21 cellular contexts compared by ENCODE assay signal in the genomic region with DNA sequence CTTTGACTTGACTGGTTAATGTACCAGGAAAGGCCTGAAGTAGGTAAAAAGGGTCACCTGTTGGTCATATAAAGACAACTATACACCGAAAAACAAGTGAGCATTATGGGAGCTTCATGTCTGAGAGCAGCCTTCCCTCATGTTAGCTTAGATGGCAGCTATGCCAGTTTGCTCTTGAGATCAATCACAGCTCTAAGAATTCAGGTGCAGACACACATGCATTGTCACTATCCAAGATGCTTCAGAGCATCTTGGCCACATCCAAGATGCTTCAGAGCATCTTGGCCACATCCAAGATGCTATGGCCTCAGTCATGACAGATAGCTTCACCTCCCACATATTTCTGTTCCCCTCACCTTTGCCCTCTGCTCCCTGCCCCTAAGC. TPM values are rescaled to one million over a fixed set of nuclear protein-coding genes. Genes with fewer than 3 reads are reported as not detected.
DNase-seq lines count a peak whose midpoint lies in the region; ATAC-seq and TF ChIP-seq lines count a peak whose summit lies in the region.
"Had no signal": no experiment of that assay in that cellular context is flagged by ENCODE, and none has a peak within 500 bp of the region (broad histone marks: within the 10 kb centered on the region; RNA-seq: fewer than 3 reads in every experiment).

No MANE protein-coding gene starts in this region.

- DNase-seq in stimulated activated naive CD8-positive, alpha-beta T cell treated with anti-CD3 and anti-CD28 coated beads, Interleukin-15, Interleukin-2, amounts not matched to agents 100 U/mL and 50 U/mL, for 24 hours, result no peak
- no peak for DNase-seq in activated T-helper 1 cell treated with anti-CD3 and anti-CD28 coated beads, Interleukin-12 subunit alpha, Interleukin-12 subunit beta, Interleukin-2, Interleukin-4 antibody, amounts not matched to agents 30 ng/mL and 10 ng/mL and 1 ng/mL, durations not matched to agents 14 hours and 24 hours and 36 hours (ENCODE audit: low spot score)
- DNase-seq in memory B cell (ENCODE audit: low spot score in 2 of 2) (no peak), SW480 (ENCODE audit: low spot score) (no peak), Kasumi-1 (lab: John Stamatoyannopoulos, UW) (no peak), GM20000 (ENCODE audit: low spot score) (no peak)
- DNase-seq: activated T-cell treated with anti-CD3 and anti-CD28 coated beads, Interleukin-2, amount 50 U/mL, for 1 hour; anterior cingulate cortex; effector CD8-positive, alpha-beta T cell; glutamatergic neuron; GM23248; KG1; left lung; NCI-H1930; occipital lobe; SK-N-SH had no signal

- peak overlapping the region; percentile 98 for H3K27ac Mint-ChIP-seq in stimulated activated naive CD8-positive, alpha-beta T cell treated with anti-CD3 and anti-CD28 coated beads, Interleukin-15, Interleukin-2, amounts not matched to agents 100 ng/mL and 50 ng/mL, for 24 hours
- peak overlapping the region; percentile 92 for H3K27ac Mint-ChIP-seq in activated T-helper 1 cell treated with anti-CD3 and anti-CD28 coated beads, Interleukin-12 subunit alpha, Interleukin-12 subunit beta, Interleukin-2, Interleukin-4 antibody, amounts not matched to agents 30 ng/mL and 10 ng/mL and 1 ng/mL, durations not matched to agents 14 hours and 24 hours and 36 hours
- H3K27ac Mint-ChIP-seq in memory B cell, result peak overlapping the region; percentile 35

- H3K36me3 Mint-ChIP-seq in stimulated activated naive CD8-positive, alpha-beta T cell treated with anti-CD3 and anti-CD28 coated beads, Interleukin-15, Interleukin-2, amounts not matched to agents 100 ng/mL and 50 ng/mL, for 24 hours (ENCODE audit: low read depth), result peaks cover 52% of the 10 kb centered on the region
- peaks cover 20% of the 10 kb centered on the region for H3K36me3 Mint-ChIP-seq in activated T-helper 1 cell treated with anti-CD3 and anti-CD28 coated beads, Interleukin-12 subunit alpha, Interleukin-12 subunit beta, Interleukin-2, Interleukin-4 antibody, amounts not matched to agents 30 ng/mL and 10 ng/mL and 1 ng/mL, durations not matched to agents 14 hours and 24 hours and 36 hours (ENCODE audit: low read depth)
- peaks cover 10% of the 10 kb centered on the region for H3K36me3 Mint-ChIP-seq in memory B cell

- no peaks in the 10 kb centered on the region for H3K27me3 Mint-ChIP-seq in stimulated activated naive CD8-positive, alpha-beta T cell treated with anti-CD3 and anti-CD28 coated beads, Interleukin-15, Interleukin-2, amounts not matched to agents 100 ng/mL and 50 ng/mL, for 24 hours
- no peaks in the 10 kb centered on the region for H3K27me3 Mint-ChIP-seq in activated T-helper 1 cell treated with anti-CD3 and anti-CD28 coated beads, Interleukin-12 subunit alpha, Interleukin-12 subunit beta, Interleukin-2, Interleukin-4 antibody, amounts not matched to agents 30 ng/mL and 10 ng/mL and 1 ng/mL, durations not matched to agents 14 hours and 24 hours and 36 hours (ENCODE audit: insufficient read depth)
- no peaks in the 10 kb centered on the region for H3K27me3 Mint-ChIP-seq in memory B cell

- peaks cover 39% of the 10 kb centered on the region for H3K4me1 Mint-ChIP-seq in stimulated activated naive CD8-positive, alpha-beta T cell treated with anti-CD3 and anti-CD28 coated beads, Interleukin-15, Interleukin-2, amounts not matched to agents 100 ng/mL and 50 ng/mL, for 24 hours (ENCODE audit: low read depth)
- peaks cover 59% of the 10 kb centered on the region for H3K4me1 Mint-ChIP-seq in activated T-helper 1 cell treated with anti-CD3 and anti-CD28 coated beads, Interleukin-12 subunit alpha, Interleukin-12 subunit beta, Interleukin-2, Interleukin-4 antibody, amounts not matched to agents 30 ng/mL and 10 ng/mL and 1 ng/mL, durations not matched to agents 14 hours and 24 hours and 36 hours (ENCODE audit: low read depth)
- peaks cover 61% of the 10 kb centered on the region for H3K4me1 Mint-ChIP-seq in memory B cell

- intact Hi-C loops in activated T-helper 1 cell treated with anti-CD3 and anti-CD28 coated beads, Interleukin-12 subunit alpha, Interleukin-12 subunit beta, Interleukin-2, Interleukin-4 antibody, amounts not matched to agents 30 ng/mL and 10 ng/mL and 1 ng/mL, durations not matched to agents 14 hours and 24 hours and 36 hours (cut with micrococcal nuclease), result loop anchor here (1.0 kb wide), 1 partner anchor 9 kb away; no protein-coding TSS in a partner anchor

- H3K9me3 Mint-ChIP-seq in stimulated activated naive CD8-positive, alpha-beta T cell treated with anti-CD3 and anti-CD28 coated beads, Interleukin-15, Interleukin-2, amounts not matched to agents 100 ng/mL and 50 ng/mL, for 24 hours, result peaks cover 21% of the 10 kb centered on the region
- peaks cover 29% of the 10 kb centered on the region for H3K9me3 Mint-ChIP-seq in activated T-helper 1 cell treated with anti-CD3 and anti-CD28 coated beads, Interleukin-12 subunit alpha, Interleukin-12 subunit beta, Interleukin-2, Interleukin-4 antibody, amounts not matched to agents 30 ng/mL and 10 ng/mL and 1 ng/mL, durations not matched to agents 14 hours and 24 hours and 36 hours
- H3K9me3 Mint-ChIP-seq in memory B cell, result peaks cover 6% of the 10 kb centered on the region

- no peak for TF ChIP-seq CTCF in GM20000 (IDR thresholded peaks at IDR 0.05; ENCODE audit: extremely low read depth, missing control alignments)

- H3K4me3 Mint-ChIP-seq in stimulated activated naive CD8-positive, alpha-beta T cell treated with anti-CD3 and anti-CD28 coated beads, Interleukin-15, Interleukin-2, amounts not matched to agents 100 ng/mL and 50 ng/mL, for 24 hours, result peak overlapping the region; percentile 11
- peak overlapping the region; percentile 24 for H3K4me3 Mint-ChIP-seq in activated T-helper 1 cell treated with anti-CD3 and anti-CD28 coated beads, Interleukin-12 subunit alpha, Interleukin-12 subunit beta, Interleukin-2, Interleukin-4 antibody, amounts not matched to agents 30 ng/mL and 10 ng/mL and 1 ng/mL, durations not matched to agents 14 hours and 24 hours and 36 hours
- no peak overlapping the region for H3K4me3 Mint-ChIP-seq in memory B cell

- ATAC-seq in stimulated activated naive CD8-positive, alpha-beta T cell treated with anti-CD3 and anti-CD28 coated beads, Interleukin-15, Interleukin-2, amounts not matched to agents 100 U/mL and 50 U/mL, for 24 hours, result no peak
- ATAC-seq in memory B cell (ENCODE audit: low read depth), result no peak
- no peak for ATAC-seq in GM18867 (IDR thresholded peaks at IDR 0.05; ENCODE audit: unreplicated experiment)
- ATAC-seq: left lung had no signal

RNA-seq across cellular contexts. Expression of a gene that starts 15.5 kb away (rescaled TPM):
- 0.22 and 0.23 TPM in 2 replicates for total RNA-seq in activated T-helper 1 cell treated with anti-CD3 and anti-CD28 coated beads, Interleukin-12 subunit alpha, Interleukin-12 subunit beta, Interleukin-2, Interleukin-4 antibody, amounts not matched to agents 30 ng/mL and 10 ng/mL and 1 ng/mL, durations not matched to agents 14 hours and 24 hours and 36 hours
- total RNA-seq: fibroblast of lung, GM23248, occipital lobe, RPMI7951 had no signal

RNA-seq across cellular contexts. Expression of a gene that starts 43.0 kb away (rescaled TPM):
- not detected in 2 replicates for total RNA-seq in activated T-helper 1 cell treated with anti-CD3 and anti-CD28 coated beads, Interleukin-12 subunit alpha, Interleukin-12 subunit beta, Interleukin-2, Interleukin-4 antibody, amounts not matched to agents 30 ng/mL and 10 ng/mL and 1 ng/mL, durations not matched to agents 14 hours and 24 hours and 36 hours
- total RNA-seq: fibroblast of lung, GM23248, left lung, mucosa of descending colon, occipital lobe, RPMI7951 had no signal

Comparison
In these comparisons a context has a peak if more than half of its experiments do, and no peak if none do; other contexts are left out.
1. H3K27ac Mint-ChIP-seq: peak in every context shown above with its lines; median percentile 98 in stimulated activated naive CD8-positive, alpha-beta T cell treated with anti-CD3 and anti-CD28 coated beads, Interleukin-15, Interleukin-2, amounts not matched to agents 100 ng/mL and 50 ng/mL, for 24 hours; 92 in activated T-helper 1 cell treated with anti-CD3 and anti-CD28 coated beads, Interleukin-12 subunit alpha, Interleukin-12 subunit beta, Interleukin-2, Interleukin-4 antibody, amounts not matched to agents 30 ng/mL and 10 ng/mL and 1 ng/mL, durations not matched to agents 14 hours and 24 hours and 36 hours; 35 in memory B cell.